Comparison of ENCODE assay signal across 8 cellular contexts in genomic region chr10:127563718-127564553, GRCh38. TPM values are rescaled to one million over a fixed set of nuclear protein-coding genes. Genes with fewer than 3 reads are reported as not detected.
DNase-seq lines count a peak whose midpoint lies in the region; ATAC-seq and TF ChIP-seq lines count a peak whose summit lies in the region.

No MANE protein-coding gene starts in this region.

- 70 to 77% methylated on average over 10 of the region's 10 CpGs for WGBS in tibial nerve, 2 donors

- no peak overlapping the region for H3K27ac Mint-ChIP-seq in activated CD4-positive, alpha-beta memory T cell treated with anti-CD3 and anti-CD28 coated beads, Interleukin-2, amount 10 ng/mL, durations not matched to agents 7 days and 5 days

- H3K4me1 ChIP-seq in tibial nerve (no peaks in the 10 kb centered on the region), tibial artery (no peaks in the 10 kb centered on the region)

- TF ChIP-seq CTCF in tibial nerve (IDR thresholded peaks at IDR 0.05) (peak in 3 of 5 experiments; percentile 12 to 27 (median 14)), tibial artery (IDR thresholded peaks at IDR 0.05) (peak in 1 of 2 experiments; percentile 25)

- H3K9me3 Mint-ChIP-seq in activated CD4-positive, alpha-beta memory T cell treated with anti-CD3 and anti-CD28 coated beads, Interleukin-2, amount 10 ng/mL, durations not matched to agents 7 days and 5 days: peaks cover 4% of the 10 kb centered on the region

- H3K27ac ChIP-seq in tibial nerve (no peak overlapping the region), tibial artery (no peak overlapping the region)

- CTCF ChIA-PET in HEK293T (lab: Yijun Ruan, JAX): no interaction called here
- CTCF ChIA-PET in activated CD4-positive, alpha-beta memory T cell treated with anti-CD3 and anti-CD28 coated beads, Interleukin-2, amount 10 ng/mL, durations not matched to agents 7 days and 5 days (lab: Charles Lee): interaction anchor here (2.0 kb wide), 1 partner anchor 290 kb away, joined by 8 read pairs; no protein-coding TSS in a partner anchor

- no peak for TF ChIP-seq EP300 in tibial nerve (IDR thresholded peaks at IDR 0.05)

- H3K4me3 ChIP-seq in tibial nerve: no peak overlapping the region
- no peak overlapping the region for H3K4me3 ChIP-seq in tibial artery

- H3K9me3 ChIP-seq in tibial nerve (peaks cover 0 to 5% (median 0%) of the 10 kb centered on the region in 4 donors), tibial artery (no peaks in the 10 kb centered on the region)

- H3K4me3 Mint-ChIP-seq in activated CD4-positive, alpha-beta memory T cell treated with anti-CD3 and anti-CD28 coated beads, Interleukin-2, amount 10 ng/mL, durations not matched to agents 7 days and 5 days: no peak overlapping the region

- POLR2A ChIA-PET in HEK293T (lab: Yijun Ruan, JAX): no interaction called here
- POLR2A ChIA-PET in activated CD4-positive, alpha-beta memory T cell treated with anti-CD3 and anti-CD28 coated beads, Interleukin-2, amount 10 ng/mL, durations not matched to agents 7 days and 5 days (lab: Charles Lee): no interaction called here

- peak; percentile 52 for ATAC-seq in left lobe of liver

- H3K27me3 Mint-ChIP-seq in activated CD4-positive, alpha-beta memory T cell treated with anti-CD3 and anti-CD28 coated beads, Interleukin-2, amount 10 ng/mL, durations not matched to agents 7 days and 5 days: no peaks in the 10 kb centered on the region

- DNase-seq in ELF-1 (ENCODE audit: low read depth, low spot score): peak; percentile 53
- DNase-seq in HEK293T (ENCODE audit: extremely low spot score): peak; percentile 43
- DNase-seq in activated CD4-positive, alpha-beta memory T cell treated with anti-CD3 and anti-CD28 coated beads, Interleukin-2, amount 10 ng/mL, durations not matched to agents 7 days and 5 days: peak; percentile 22
- no peak for DNase-seq in left lobe of liver (ENCODE audit: low spot score)
- no peak for DNase-seq in tibial nerve (ENCODE audit: low spot score in 2 of 2)
- DNase-seq in 8988T: no peak
- no peak for DNase-seq in NOMO-1 treated with DMSO at 0.1 percent for 48 hours (lab: John Stamatoyannopoulos, UW; ENCODE audit: unreplicated experiment)
- DNase-seq in tibial artery: no peak

- H3K36me3 ChIP-seq in tibial nerve (no peaks in the 10 kb centered on the region), tibial artery (no peaks in the 10 kb centered on the region)

- H3K36me3 Mint-ChIP-seq in activated CD4-positive, alpha-beta memory T cell treated with anti-CD3 and anti-CD28 coated beads, Interleukin-2, amount 10 ng/mL, durations not matched to agents 7 days and 5 days (ENCODE audit: low read depth): no peaks in the 10 kb centered on the region

- no peaks in the 10 kb centered on the region for H3K4me1 Mint-ChIP-seq in activated CD4-positive, alpha-beta memory T cell treated with anti-CD3 and anti-CD28 coated beads, Interleukin-2, amount 10 ng/mL, durations not matched to agents 7 days and 5 days

- no peak for TF ChIP-seq POLR2A in tibial nerve (IDR thresholded peaks at IDR 0.05)

- H3K27me3 ChIP-seq in tibial nerve (no peaks in the 10 kb centered on the region), tibial artery (no peaks in the 10 kb centered on the region)

- intact Hi-C loops in tibial artery (cut with DNase I; ENCODE audit: low total_unique reads): no loop called here

TF ChIP-seq in HEK293T, 16 proteins besides CTCF, POLR2A, EP300 and RAD21:
- TF ChIP-seq SP1 (IDR thresholded peaks at IDR 0.05): no peak
- TF ChIP-seq SUZ12 (IDR thresholded peaks at IDR 0.05): no peak
- TF ChIP-seq LEF1 (IDR thresholded peaks at IDR 0.05; ENCODE audit: borderline replicate concordance): no peak
- TF ChIP-seq ELF4 (IDR thresholded peaks at IDR 0.05): no peak
- TF ChIP-seq, protein P1, sequence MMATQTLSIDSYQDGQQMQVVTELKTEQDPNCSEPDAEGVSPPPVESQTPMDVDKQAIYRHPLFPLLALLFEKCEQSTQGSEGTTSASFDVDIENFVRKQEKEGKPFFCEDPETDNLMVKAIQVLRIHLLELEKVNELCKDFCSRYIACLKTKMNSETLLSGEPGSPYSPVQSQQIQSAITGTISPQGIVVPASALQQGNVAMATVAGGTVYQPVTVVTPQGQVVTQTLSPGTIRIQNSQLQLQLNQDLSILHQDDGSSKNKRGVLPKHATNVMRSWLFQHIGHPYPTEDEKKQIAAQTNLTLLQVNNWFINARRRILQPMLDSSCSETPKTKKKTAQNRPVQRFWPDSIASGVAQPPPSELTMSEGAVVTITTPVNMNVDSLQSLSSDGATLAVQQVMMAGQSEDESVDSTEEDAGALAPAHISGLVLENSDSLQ (IDR thresholded peaks at IDR 0.05): no peak
- no peak for TF ChIP-seq FOXM1 (IDR thresholded peaks at IDR 0.05; ENCODE audit: borderline replicate concordance)
- TF ChIP-seq CTBP1 (IDR thresholded peaks at IDR 0.05; ENCODE audit: borderline replicate concordance): no peak
- no peak for TF ChIP-seq TARDBP (IDR thresholded peaks at IDR 0.05)
- TF ChIP-seq NFRKB (IDR thresholded peaks at IDR 0.05): no peak
- TF ChIP-seq ZNF384 (IDR thresholded peaks at IDR 0.05): no peak
- no peak for TF ChIP-seq FOXK2 (IDR thresholded peaks at IDR 0.05)
- no peak for TF ChIP-seq L3MBTL2 (conservative IDR thresholded peaks at IDR 0.05)
- no peak for TF ChIP-seq BHLHE40 (IDR thresholded peaks at IDR 0.05; ENCODE audit: borderline replicate concordance)

RNA-seq across cellular contexts. Expression of gene NPS, which starts 14.8 kb away (rescaled TPM):
- not detected for total RNA-seq in activated CD4-positive, alpha-beta memory T cell treated with anti-CD3 and anti-CD28 coated beads, Interleukin-2, amount 10 ng/mL, durations not matched to agents 7 days and 5 days
- total RNA-seq in left lobe of liver: not detected
- not detected for total RNA-seq in tibial nerve

Comparison
In these comparisons a context has a peak if more than half of its experiments do, and no peak if none do; other contexts are left out.
1. DNase-seq: peak in ELF-1 (single experiment), HEK293T (single experiment) and activated CD4-positive, alpha-beta memory T cell treated with anti-CD3 and anti-CD28 coated beads, Interleukin-2, amount 10 ng/mL, durations not matched to agents 7 days and 5 days (single experiment); none in left lobe of liver (single experiment), tibial nerve (0 of 2), 8988T (single experiment), NOMO-1 treated with DMSO at 0.1 percent for 48 hours (single experiment) and tibial artery (0 of 2).